ENCODE assay signal across 8 cellular contexts in the genomic region with DNA sequence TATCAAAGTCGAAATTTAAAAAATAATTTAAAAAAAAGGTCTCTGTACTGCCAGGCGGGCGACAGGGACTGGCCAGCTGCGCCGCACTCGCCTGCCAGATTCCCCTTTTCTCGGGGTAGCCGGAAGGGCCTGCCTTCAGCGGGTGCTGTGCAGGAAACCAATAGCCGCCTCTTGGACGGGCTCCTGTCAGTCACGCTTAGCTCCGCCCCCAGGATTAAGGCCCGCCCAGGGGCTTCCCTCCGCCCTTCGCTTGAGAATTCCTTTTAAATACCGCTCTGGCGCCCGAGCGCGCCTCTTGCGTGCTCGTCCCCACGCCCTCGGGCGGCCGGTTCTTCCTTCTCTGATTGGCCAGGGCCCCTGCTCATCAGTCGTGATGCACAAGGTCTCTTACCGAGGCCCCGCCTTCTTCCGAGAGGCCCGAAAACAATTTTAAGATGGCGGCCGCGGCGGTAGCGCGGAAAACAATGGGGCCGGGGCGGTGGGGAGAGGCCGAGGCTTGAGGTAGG. TPM values are rescaled to one million over a fixed set of nuclear protein-coding genes. Genes with fewer than 3 reads are reported as not detected.
DNase-seq lines count a peak whose midpoint lies in the region; ATAC-seq, FAIRE-seq and TF ChIP-seq lines count a peak whose summit lies in the region.

Gene MAML1, plus strand, starts transcription at position 411 of the 506 bp plus-strand sequence. CDS start 291 bp downstream, outside the sequence.

- peaks cover 33% of the 10 kb centered on the region for H3K36me3 ChIP-seq in astrocyte (ENCODE audit: insufficient read depth, low read length)
- peaks cover 4 to 35% of the 10 kb centered on the region in 2 donors for H3K36me3 ChIP-seq in vagina

- H3K27ac ChIP-seq in astrocyte (ENCODE audit: low read depth, low read length) (peak within 1 kb of the TSS; percentile 85), right cardiac atrium (ENCODE audit: low read length) (peak within 1 kb of the TSS; percentile 90), vagina (peak within 1 kb of the TSS; percentile 95)

- peaks cover 44% of the 10 kb centered on the region for H4K20me1 ChIP-seq in astrocyte (ENCODE audit: insufficient read depth, low read length)

- peaks cover 48% of the 10 kb centered on the region for H3K79me2 ChIP-seq in astrocyte (ENCODE audit: insufficient read depth, low read length)

- H3K27me3 ChIP-seq in astrocyte (ENCODE audit: insufficient read depth, low read length) (no peaks in the 10 kb centered on the region), right cardiac atrium (ENCODE audit: control insufficient read depth, insufficient read depth) (no peaks in the 10 kb centered on the region), vagina (no peaks in the 10 kb centered on the region)

- FAIRE-seq in astrocyte (lab: Jason Lieb, UNC), result no peak

- H3K4me3 ChIP-seq in astrocyte (ENCODE audit: insufficient read depth, low read depth, low read length) (peak within 1 kb of the TSS; percentile 79), right cardiac atrium (ENCODE audit: low read length) (peak within 1 kb of the TSS; percentile 92), vagina (peak within 1 kb of the TSS; percentile 80 to 98)

- whole genome bisulfite sequencing in right cardiac atrium, result under 1% methylated on average over 41 of the region's 41 CpGs

- H3K9me3 ChIP-seq in astrocyte (ENCODE audit: insufficient read depth, low read depth, low read length) (no peaks in the 10 kb centered on the region), right cardiac atrium (ENCODE audit: control insufficient read depth, low read length) (no peaks in the 10 kb centered on the region), vagina (no peaks in the 10 kb centered on the region)

- TF ChIP-seq CTCF in astrocyte (IDR thresholded peaks at IDR 0.05; ENCODE audit: insufficient read depth, low read depth, low read length) (no peak), vagina (IDR thresholded peaks at IDR 0.05) (no peak)

- intact Hi-C loops in right cardiac atrium (cut with DNase I), result loop anchor here in 2 of 4 donors (2.0 to 10.0 kb wide), 2 partner anchors 62 to 172 kb away; partner anchors contain the start of gene TBC1D9B (in 1 of the 2)
- intact Hi-C loops in vagina (cut with DNase I), result loop anchor here (2.0 kb wide), 1 partner anchor 34 kb away; the partner anchor contains the start of gene CANX

- DNase-seq in NCI-H2029 (lab: John Stamatoyannopoulos, UW) (peak; percentile 99), T-helper 22 cell (ENCODE audit: low read depth) (peak; percentile 99), astrocyte (ENCODE audit: low read depth) (peak; percentile 99), right cardiac atrium (peak; percentile 100), putamen (ENCODE audit: low spot score) (peak; percentile 100), vagina (ENCODE audit: extremely low spot score in 2 of 2) (peak; percentile 100)

- no peaks in the 10 kb centered on the region for H3K27me3 Mint-ChIP-seq in astrocyte (ENCODE audit: low read depth, unreplicated experiment)

- peak within 1 kb of the TSS; percentile 64 for H2AFZ ChIP-seq in astrocyte (ENCODE audit: low read depth, low read length)

- peak within 1 kb of the TSS; percentile 96 for H3K4me2 ChIP-seq in astrocyte (ENCODE audit: low read length)

- H3K4me3 Mint-ChIP-seq in astrocyte (ENCODE audit: unreplicated experiment), result peak within 1 kb of the TSS; percentile 98

- peak within 1 kb of the TSS; percentile 88 for H3K9ac ChIP-seq in astrocyte (ENCODE audit: low read length)

- H3K36me3 Mint-ChIP-seq in astrocyte (ENCODE audit: low read depth, unreplicated experiment), result peaks cover 7% of the 10 kb centered on the region

- peak; percentile 79 for TF ChIP-seq POLR2A in GM18505 (IDR thresholded peaks at IDR 0.05; ENCODE audit: borderline replicate concordance, extremely low read depth, insufficient read depth, insufficient read length)
- peak; percentile 47 to 77 for TF ChIP-seq POLR2A in vagina (IDR thresholded peaks at IDR 0.05)

- H3K4me1 ChIP-seq in astrocyte (ENCODE audit: insufficient read depth, low read length) (peaks cover 9% of the 10 kb centered on the region), right cardiac atrium (ENCODE audit: control insufficient read depth, insufficient read depth, low read length) (peaks cover 3% of the 10 kb centered on the region), vagina (peaks cover 48% of the 10 kb centered on the region)

- peak within 1 kb of the TSS; percentile 96 for H3K27ac Mint-ChIP-seq in astrocyte (ENCODE audit: unreplicated experiment)

- H3K4me1 Mint-ChIP-seq in astrocyte (ENCODE audit: low read depth, unreplicated experiment), result peaks cover 21% of the 10 kb centered on the region

- no peaks in the 10 kb centered on the region for H3K9me3 Mint-ChIP-seq in astrocyte (ENCODE audit: unreplicated experiment)

- peak; percentile 90 for ATAC-seq in GM18505 (IDR thresholded peaks at IDR 0.05; ENCODE audit: unreplicated experiment)
- peak; percentile 92 for ATAC-seq in HG02973 (IDR thresholded peaks at IDR 0.05; ENCODE audit: unreplicated experiment)
- peak; percentile 99 for ATAC-seq in right cardiac atrium

RNA-seq across cellular contexts. Expression of gene MAML1, which starts in this region (rescaled TPM):
- 24.7 and 26.0 TPM in 2 replicates for total RNA-seq in astrocyte
- 10 to 100 TPM; 13.4 to 15.6 (median 14.6) TPM for total RNA-seq in right cardiac atrium
- polyA plus RNA-seq in right cardiac atrium, result 9.1 TPM
- 25.3 TPM for total RNA-seq in vagina

Comparison
In these comparisons a context has a peak if more than half of its experiments do, and no peak if none do; other contexts are left out.
1. Peak in every context shown above with its lines: DNase-seq, ATAC-seq, H3K4me3 ChIP-seq and H3K27ac ChIP-seq.